16 cellular contexts compared by ENCODE assay signal in the genomic region with DNA sequence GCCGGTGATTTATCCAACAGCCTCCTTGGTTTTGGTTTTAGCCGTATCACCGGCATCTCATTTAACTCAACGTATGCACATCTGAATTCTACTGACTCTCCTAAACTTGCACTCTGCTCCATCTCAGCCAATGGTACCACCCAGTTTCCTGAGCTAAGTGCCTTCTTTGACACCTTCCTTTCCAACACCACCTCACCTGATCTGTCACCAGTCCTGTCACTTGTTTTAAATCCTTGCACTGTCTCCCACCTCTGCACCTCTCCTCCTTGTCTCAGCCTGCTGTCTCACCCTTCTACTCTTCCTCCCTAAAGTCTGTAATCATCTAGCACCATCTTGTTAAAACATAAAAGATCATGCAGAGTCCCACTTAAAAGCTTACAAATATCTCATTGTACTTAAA. TPM values are rescaled to one million over a fixed set of nuclear protein-coding genes. Genes with fewer than 3 reads are reported as not detected.
DNase-seq lines count a peak whose midpoint lies in the region; ATAC-seq and TF ChIP-seq lines count a peak whose summit lies in the region.
"Had no signal": no experiment of that assay in that cellular context is flagged by ENCODE, and none has a peak within 500 bp of the region (broad histone marks: within the 10 kb centered on the region; RNA-seq: fewer than 3 reads in every experiment).

No MANE protein-coding gene starts in this region.

- no peak for ATAC-seq in activated naive CD8-positive, alpha-beta T cell treated with anti-CD3 and anti-CD28 coated beads, Interleukin-2, amount 10 ng/mL, durations not matched to agents 7 days and 5 days (ENCODE audit: low read depth)
- ATAC-seq in activated naive CD8-positive, alpha-beta T cell treated with anti-CD3 and anti-CD28 coated beads, Interleukin-2, amount 50 U/mL, for 24 hours: no peak
- no peak for ATAC-seq in activated CD8-positive, alpha-beta T cell treated with anti-CD3 and anti-CD28 coated beads for 36 hours
- ATAC-seq: activated CD4-positive, CD25-positive, alpha-beta regulatory T cell treated with anti-CD3 and anti-CD28 coated beads, Interleukin-2, amount 50 U/mL, for 24 hours had no signal

- no peaks in the 10 kb centered on the region for H3K9me3 Mint-ChIP-seq in activated naive CD8-positive, alpha-beta T cell treated with anti-CD3 and anti-CD28 coated beads, Interleukin-2, amount 10 ng/mL, durations not matched to agents 7 days and 5 days
- H3K9me3 Mint-ChIP-seq in activated naive CD8-positive, alpha-beta T cell treated with anti-CD3 and anti-CD28 coated beads, Interleukin-2, amount 50 U/mL, for 24 hours: no peaks in the 10 kb centered on the region
- H3K9me3 Mint-ChIP-seq in activated CD8-positive, alpha-beta T cell treated with anti-CD3 and anti-CD28 coated beads for 36 hours: peaks cover 1% of the 10 kb centered on the region
- H3K9me3 Mint-ChIP-seq in immature natural killer cell (no peaks in the 10 kb centered on the region), type B pancreatic cell (peaks cover 2% of the 10 kb centered on the region)

- TF ChIP-seq CTCF in activated CD8-positive, alpha-beta T cell treated with anti-CD3 and anti-CD28 coated beads for 36 hours (IDR thresholded peaks at IDR 0.05): no peak
- TF ChIP-seq CTCF in type B pancreatic cell (conservative IDR thresholded peaks at IDR 0.05): no peak

- H3K27ac Mint-ChIP-seq in activated naive CD8-positive, alpha-beta T cell treated with anti-CD3 and anti-CD28 coated beads, Interleukin-2, amount 10 ng/mL, durations not matched to agents 7 days and 5 days: peak overlapping the region; percentile 69
- H3K27ac Mint-ChIP-seq in activated naive CD8-positive, alpha-beta T cell treated with anti-CD3 and anti-CD28 coated beads, Interleukin-2, amount 50 U/mL, for 24 hours: no peak overlapping the region
- H3K27ac Mint-ChIP-seq in activated CD8-positive, alpha-beta T cell treated with anti-CD3 and anti-CD28 coated beads for 36 hours: peak overlapping the region; percentile 26
- peak overlapping the region in 4 of 6 donors; percentile 7 to 81 (median 54) for H3K27ac Mint-ChIP-seq in immature natural killer cell
- peak overlapping the region; percentile 5 for H3K27ac Mint-ChIP-seq in type B pancreatic cell

- POLR2A ChIA-PET in activated naive CD8-positive, alpha-beta T cell treated with anti-CD3 and anti-CD28 coated beads, Interleukin-2, amount 10 ng/mL, durations not matched to agents 7 days and 5 days (lab: Charles Lee): no interaction called here
- POLR2A ChIA-PET in activated CD8-positive, alpha-beta T cell treated with anti-CD3 and anti-CD28 coated beads for 36 hours (lab: Charles Lee): interaction anchor here (0.7 to 2.9 kb wide), 6 partner anchors 27 to 111 kb away, joined by 3 to 13 read pairs (median 4); partner anchors contain the start of gene TPT1

- no peak overlapping the region for H3K4me3 Mint-ChIP-seq in activated naive CD8-positive, alpha-beta T cell treated with anti-CD3 and anti-CD28 coated beads, Interleukin-2, amount 10 ng/mL, durations not matched to agents 7 days and 5 days
- H3K4me3 Mint-ChIP-seq in activated naive CD8-positive, alpha-beta T cell treated with anti-CD3 and anti-CD28 coated beads, Interleukin-2, amount 50 U/mL, for 24 hours: no peak overlapping the region
- H3K4me3 Mint-ChIP-seq in activated CD8-positive, alpha-beta T cell treated with anti-CD3 and anti-CD28 coated beads for 36 hours: no peak overlapping the region
- H3K4me3 Mint-ChIP-seq in immature natural killer cell (peak overlapping the region in 2 of 5 donors; percentile 15 to 39), type B pancreatic cell (no peak overlapping the region)

- peaks cover 31% of the 10 kb centered on the region for H3K4me1 Mint-ChIP-seq in activated naive CD8-positive, alpha-beta T cell treated with anti-CD3 and anti-CD28 coated beads, Interleukin-2, amount 10 ng/mL, durations not matched to agents 7 days and 5 days
- H3K4me1 Mint-ChIP-seq in activated naive CD8-positive, alpha-beta T cell treated with anti-CD3 and anti-CD28 coated beads, Interleukin-2, amount 50 U/mL, for 24 hours: peaks cover 43% of the 10 kb centered on the region
- H3K4me1 Mint-ChIP-seq in activated CD8-positive, alpha-beta T cell treated with anti-CD3 and anti-CD28 coated beads for 36 hours (ENCODE audit: low read depth): peaks cover 44% of the 10 kb centered on the region
- H3K4me1 Mint-ChIP-seq in immature natural killer cell (peaks cover 34 to 37% of the 10 kb centered on the region in 2 donors), type B pancreatic cell (ENCODE audit: unreplicated experiment) (peaks cover 24% of the 10 kb centered on the region)

- peaks cover 11% of the 10 kb centered on the region for H3K36me3 Mint-ChIP-seq in activated naive CD8-positive, alpha-beta T cell treated with anti-CD3 and anti-CD28 coated beads, Interleukin-2, amount 10 ng/mL, durations not matched to agents 7 days and 5 days
- peaks cover 6% of the 10 kb centered on the region for H3K36me3 Mint-ChIP-seq in activated naive CD8-positive, alpha-beta T cell treated with anti-CD3 and anti-CD28 coated beads, Interleukin-2, amount 50 U/mL, for 24 hours (ENCODE audit: low read depth)
- H3K36me3 Mint-ChIP-seq in activated CD8-positive, alpha-beta T cell treated with anti-CD3 and anti-CD28 coated beads for 36 hours (ENCODE audit: low read depth): peaks cover 18% of the 10 kb centered on the region
- H3K36me3 Mint-ChIP-seq in immature natural killer cell: peaks cover 0 to 8% (median 4%) of the 10 kb centered on the region in 3 donors
- H3K36me3 Mint-ChIP-seq in type B pancreatic cell: peaks cover 16% of the 10 kb centered on the region

- CTCF ChIA-PET in activated CD8-positive, alpha-beta T cell treated with anti-CD3 and anti-CD28 coated beads for 36 hours (lab: Charles Lee): interaction anchor here (0.5 to 7.3 kb wide), 10 partner anchors 17 to 1294 kb away, joined by 3 to 103 read pairs (median 8); partner anchors contain the start of genes COG3 and SLC25A30

- DNase-seq in activated naive CD8-positive, alpha-beta T cell treated with anti-CD3 and anti-CD28 coated beads, Interleukin-2, amount 10 ng/mL, durations not matched to agents 7 days and 5 days: no peak
- DNase-seq in activated naive CD8-positive, alpha-beta T cell treated with anti-CD3 and anti-CD28 coated beads, Interleukin-2, amount 50 U/mL, for 24 hours: no peak
- DNase-seq in activated CD8-positive, alpha-beta T cell treated with anti-CD3 and anti-CD28 coated beads for 36 hours: no peak
- DNase-seq in immature natural killer cell (no peak), type B pancreatic cell (ENCODE audit: extremely low spot score, unreplicated experiment) (no peak), MV-4-11 (lab: John Stamatoyannopoulos, UW) (no peak), NCI-H524 (lab: John Stamatoyannopoulos, UW) (no peak), NCI-H526 (lab: John Stamatoyannopoulos, UW) (no peak)
- DNase-seq: activated T-cell treated with anti-CD3 and anti-CD28 coated beads, Interleukin-2, amount 50 U/mL, for 1 hour; amygdala; foreskin fibroblast; NCI-H1694; NCI-H446; pancreas; stimulated activated CD4-positive, alpha-beta T cell treated with anti-CD3 and anti-CD28 coated beads, Interleukin-2, amount 100 ng/mL, for 24 hours had no signal

- H3K27me3 Mint-ChIP-seq in activated naive CD8-positive, alpha-beta T cell treated with anti-CD3 and anti-CD28 coated beads, Interleukin-2, amount 10 ng/mL, durations not matched to agents 7 days and 5 days: no peaks in the 10 kb centered on the region
- H3K27me3 Mint-ChIP-seq in activated naive CD8-positive, alpha-beta T cell treated with anti-CD3 and anti-CD28 coated beads, Interleukin-2, amount 50 U/mL, for 24 hours: no peaks in the 10 kb centered on the region
- H3K27me3 Mint-ChIP-seq in activated CD8-positive, alpha-beta T cell treated with anti-CD3 and anti-CD28 coated beads for 36 hours: no peaks in the 10 kb centered on the region
- H3K27me3 Mint-ChIP-seq in immature natural killer cell (ENCODE audit: low read depth in 3 of 3) (peaks cover 2 to 4% (median 4%) of the 10 kb centered on the region in 3 donors), type B pancreatic cell (no peaks in the 10 kb centered on the region)

- intact Hi-C loops in activated CD8-positive, alpha-beta T cell treated with anti-CD3 and anti-CD28 coated beads for 36 hours (cut with micrococcal nuclease): no loop called here

RNA-seq across cellular contexts. Expression of gene TPT1, which starts 28.1 kb away (rescaled TPM):
- total RNA-seq in activated naive CD8-positive, alpha-beta T cell treated with anti-CD3 and anti-CD28 coated beads, Interleukin-2, amount 10 ng/mL, durations not matched to agents 7 days and 5 days: 1,000 to 10,000 TPM; 5,393 to 5,681 TPM
- total RNA-seq in activated CD8-positive, alpha-beta T cell treated with anti-CD3 and anti-CD28 coated beads for 36 hours: 1,000 to 10,000 TPM; 3,533 to 3,563 TPM
- 1,000 to 10,000 TPM; 1,111 to 3,245 (median 1,774) TPM for polyA plus RNA-seq in immature natural killer cell
- total RNA-seq in type B pancreatic cell (ENCODE audit: low replicate concordance): 3,472 and 4,120 TPM in 2 replicates

RNA-seq across cellular contexts. Expression of gene SLC25A30, which starts 49.1 kb away (rescaled TPM):
- 10 to 100 TPM; 18.6 to 19.6 TPM for total RNA-seq in activated naive CD8-positive, alpha-beta T cell treated with anti-CD3 and anti-CD28 coated beads, Interleukin-2, amount 10 ng/mL, durations not matched to agents 7 days and 5 days
- 10 to 100 TPM; 18.9 to 21.2 TPM for total RNA-seq in activated CD8-positive, alpha-beta T cell treated with anti-CD3 and anti-CD28 coated beads for 36 hours
- 1 to 10 TPM in 2 of 3 donors, under 1 TPM in 1; 0.77 to 2.0 (median 1.5) TPM for polyA plus RNA-seq in immature natural killer cell
- 5.5 and 7.6 TPM in 2 replicates for total RNA-seq in type B pancreatic cell (ENCODE audit: low replicate concordance)
